1 cellular context compared by ENCODE assay signal in the genomic region with DNA sequence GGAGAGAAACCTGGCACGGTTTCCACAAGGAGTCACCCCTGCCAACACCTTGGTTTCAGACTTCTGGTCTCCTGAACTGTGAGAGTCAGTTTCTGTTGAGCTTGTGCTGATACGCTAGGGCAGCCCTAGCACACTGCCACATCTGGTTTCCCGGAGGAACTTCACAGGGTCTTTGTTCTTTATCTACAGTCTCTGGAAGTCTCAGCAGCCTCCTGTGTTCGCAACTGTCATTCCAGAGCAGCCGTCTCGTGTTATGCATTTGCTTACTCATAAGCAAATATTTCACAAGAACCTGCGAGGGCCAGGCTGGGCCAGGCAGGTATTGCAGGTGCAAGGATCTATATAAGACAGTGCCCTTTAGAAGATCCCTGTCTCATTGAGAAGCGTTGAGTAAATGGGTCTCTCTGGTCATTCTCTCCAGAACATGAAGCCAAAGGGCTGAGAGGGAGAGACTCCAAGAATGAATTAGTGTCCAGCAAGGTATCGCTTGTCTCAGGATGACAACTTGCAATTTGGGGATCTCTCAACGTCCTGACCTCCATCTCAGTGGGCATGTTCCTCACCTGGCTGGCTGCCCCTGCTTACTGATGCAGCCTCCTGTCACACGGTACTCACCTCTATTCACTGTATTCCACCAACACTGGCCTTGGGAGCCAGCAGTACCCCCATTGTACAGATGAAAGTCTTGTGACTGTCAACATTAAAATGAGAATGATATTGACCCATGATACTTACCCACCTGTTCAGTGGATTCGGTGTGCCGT.
A peak's percentile ranks its signal among the peaks of the same experiment; 100 is the strongest.
TF ChIP-seq lines count a peak whose summit lies in the region.

No MANE protein-coding gene starts in this region.

TF ChIP-seq in HepG2, 621 proteins besides CTCF, POLR2A, EP300 and RAD21 (continued from another document and continues in another):
- TF ChIP-seq, protein P1, sequence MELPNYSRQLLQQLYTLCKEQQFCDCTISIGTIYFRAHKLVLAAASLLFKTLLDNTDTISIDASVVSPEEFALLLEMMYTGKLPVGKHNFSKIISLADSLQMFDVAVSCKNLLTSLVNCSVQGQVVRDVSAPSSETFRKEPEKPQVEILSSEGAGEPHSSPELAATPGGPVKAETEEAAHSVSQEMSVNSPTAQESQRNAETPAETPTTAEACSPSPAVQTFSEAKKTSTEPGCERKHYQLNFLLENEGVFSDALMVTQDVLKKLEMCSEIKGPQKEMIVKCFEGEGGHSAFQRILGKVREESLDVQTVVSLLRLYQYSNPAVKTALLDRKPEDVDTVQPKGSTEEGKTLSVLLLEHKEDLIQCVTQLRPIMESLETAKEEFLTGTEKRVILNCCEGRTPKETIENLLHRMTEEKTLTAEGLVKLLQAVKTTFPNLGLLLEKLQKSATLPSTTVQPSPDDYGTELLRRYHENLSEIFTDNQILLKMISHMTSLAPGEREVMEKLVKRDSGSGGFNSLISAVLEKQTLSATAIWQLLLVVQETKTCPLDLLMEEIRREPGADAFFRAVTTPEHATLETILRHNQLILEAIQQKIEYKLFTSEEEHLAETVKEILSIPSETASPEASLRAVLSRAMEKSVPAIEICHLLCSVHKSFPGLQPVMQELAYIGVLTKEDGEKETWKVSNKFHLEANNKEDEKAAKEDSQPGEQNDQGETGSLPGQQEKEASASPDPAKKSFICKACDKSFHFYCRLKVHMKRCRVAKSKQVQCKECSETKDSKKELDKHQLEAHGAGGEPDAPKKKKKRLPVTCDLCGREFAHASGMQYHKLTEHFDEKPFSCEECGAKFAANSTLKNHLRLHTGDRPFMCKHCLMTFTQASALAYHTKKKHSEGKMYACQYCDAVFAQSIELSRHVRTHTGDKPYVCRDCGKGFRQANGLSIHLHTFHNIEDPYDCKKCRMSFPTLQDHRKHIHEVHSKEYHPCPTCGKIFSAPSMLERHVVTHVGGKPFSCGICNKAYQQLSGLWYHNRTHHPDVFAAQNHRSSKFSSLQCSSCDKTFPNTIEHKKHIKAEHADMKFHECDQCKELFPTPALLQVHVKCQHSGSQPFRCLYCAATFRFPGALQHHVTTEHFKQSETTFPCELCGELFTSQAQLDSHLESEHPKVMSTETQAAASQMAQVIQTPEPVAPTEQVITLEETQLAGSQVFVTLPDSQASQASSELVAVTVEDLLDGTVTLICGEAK (IDR thresholded peaks at IDR 0.05), result no peak
- TF ChIP-seq, protein P1 (CRISPR knock-in tag; IDR thresholded peaks at IDR 0.05), result no peak
- TF ChIP-seq SNAI1 (CRISPR knock-in tag; IDR thresholded peaks at IDR 0.05; ENCODE audit: borderline replicate concordance) (0 out of 2 replicates have a peak, but pooled peaks have one; percentile 50), ZNF292 (CRISPR knock-in tag; IDR thresholded peaks at IDR 0.05; ENCODE audit: borderline replicate concordance, low read depth) (peak; percentile 83; the same call in 1 of the 2 replicates), KDM2A (CRISPR knock-in tag; IDR thresholded peaks at IDR 0.05; ENCODE audit: borderline replicate concordance, low read depth) (peak; percentile 59; the same call in 1 of the 2 replicates), MBNL3 (CRISPR knock-in tag; conservative IDR thresholded peaks at IDR 0.05) (no peak), FOXO1 (CRISPR knock-in tag; IDR thresholded peaks at IDR 0.05) (peak; percentile 13; the same call in 1 of the 2 replicates), ZNF317 (CRISPR knock-in tag; IDR thresholded peaks at IDR 0.05) (0 out of 2 replicates have a peak, but pooled peaks have one; percentile 20), ZSCAN29 (CRISPR knock-in tag; conservative IDR thresholded peaks at IDR 0.05) (no peak), GATAD1 (CRISPR knock-in tag; IDR thresholded peaks at IDR 0.05) (no peak), ZSCAN30 (CRISPR knock-in tag; IDR thresholded peaks at IDR 0.05) (no peak), NCOA1 (CRISPR knock-in tag; IDR thresholded peaks at IDR 0.05) (no peak), ZNF337 (CRISPR knock-in tag; IDR thresholded peaks at IDR 0.05; ENCODE audit: borderline replicate concordance, low read depth) (no peak), NFRKB (IDR thresholded peaks at IDR 0.05) (no peak), ZNF30 (CRISPR knock-in tag; IDR thresholded peaks at IDR 0.05) (no peak), EZH2 (conservative IDR thresholded peaks at IDR 0.05; ENCODE audit: low read depth, low read length) (no peak), MTA3 (CRISPR knock-in tag; IDR thresholded peaks at IDR 0.05) (no peak)
- TF ChIP-seq, protein P2, sequence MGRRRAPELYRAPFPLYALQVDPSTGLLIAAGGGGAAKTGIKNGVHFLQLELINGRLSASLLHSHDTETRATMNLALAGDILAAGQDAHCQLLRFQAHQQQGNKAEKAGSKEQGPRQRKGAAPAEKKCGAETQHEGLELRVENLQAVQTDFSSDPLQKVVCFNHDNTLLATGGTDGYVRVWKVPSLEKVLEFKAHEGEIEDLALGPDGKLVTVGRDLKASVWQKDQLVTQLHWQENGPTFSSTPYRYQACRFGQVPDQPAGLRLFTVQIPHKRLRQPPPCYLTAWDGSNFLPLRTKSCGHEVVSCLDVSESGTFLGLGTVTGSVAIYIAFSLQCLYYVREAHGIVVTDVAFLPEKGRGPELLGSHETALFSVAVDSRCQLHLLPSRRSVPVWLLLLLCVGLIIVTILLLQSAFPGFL (CRISPR knock-in tag; IDR thresholded peaks at IDR 0.05), result no peak
- TF ChIP-seq, protein P3, sequence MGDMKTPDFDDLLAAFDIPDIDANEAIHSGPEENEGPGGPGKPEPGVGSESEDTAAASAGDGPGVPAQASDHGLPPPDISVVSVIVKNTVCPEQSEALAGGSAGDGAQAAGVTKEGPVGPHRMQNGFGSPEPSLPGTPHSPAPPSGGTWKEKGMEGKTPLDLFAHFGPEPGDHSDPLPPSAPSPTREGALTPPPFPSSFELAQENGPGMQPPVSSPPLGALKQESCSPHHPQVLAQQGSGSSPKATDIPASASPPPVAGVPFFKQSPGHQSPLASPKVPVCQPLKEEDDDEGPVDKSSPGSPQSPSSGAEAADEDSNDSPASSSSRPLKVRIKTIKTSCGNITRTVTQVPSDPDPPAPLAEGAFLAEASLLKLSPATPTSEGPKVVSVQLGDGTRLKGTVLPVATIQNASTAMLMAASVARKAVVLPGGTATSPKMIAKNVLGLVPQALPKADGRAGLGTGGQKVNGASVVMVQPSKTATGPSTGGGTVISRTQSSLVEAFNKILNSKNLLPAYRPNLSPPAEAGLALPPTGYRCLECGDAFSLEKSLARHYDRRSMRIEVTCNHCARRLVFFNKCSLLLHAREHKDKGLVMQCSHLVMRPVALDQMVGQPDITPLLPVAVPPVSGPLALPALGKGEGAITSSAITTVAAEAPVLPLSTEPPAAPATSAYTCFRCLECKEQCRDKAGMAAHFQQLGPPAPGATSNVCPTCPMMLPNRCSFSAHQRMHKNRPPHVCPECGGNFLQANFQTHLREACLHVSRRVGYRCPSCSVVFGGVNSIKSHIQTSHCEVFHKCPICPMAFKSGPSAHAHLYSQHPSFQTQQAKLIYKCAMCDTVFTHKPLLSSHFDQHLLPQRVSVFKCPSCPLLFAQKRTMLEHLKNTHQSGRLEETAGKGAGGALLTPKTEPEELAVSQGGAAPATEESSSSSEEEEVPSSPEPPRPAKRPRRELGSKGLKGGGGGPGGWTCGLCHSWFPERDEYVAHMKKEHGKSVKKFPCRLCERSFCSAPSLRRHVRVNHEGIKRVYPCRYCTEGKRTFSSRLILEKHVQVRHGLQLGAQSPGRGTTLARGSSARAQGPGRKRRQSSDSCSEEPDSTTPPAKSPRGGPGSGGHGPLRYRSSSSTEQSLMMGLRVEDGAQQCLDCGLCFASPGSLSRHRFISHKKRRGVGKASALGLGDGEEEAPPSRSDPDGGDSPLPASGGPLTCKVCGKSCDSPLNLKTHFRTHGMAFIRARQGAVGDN (CRISPR knock-in tag; IDR thresholded peaks at IDR 0.05), result no peak
- TF ChIP-seq, protein P4, sequence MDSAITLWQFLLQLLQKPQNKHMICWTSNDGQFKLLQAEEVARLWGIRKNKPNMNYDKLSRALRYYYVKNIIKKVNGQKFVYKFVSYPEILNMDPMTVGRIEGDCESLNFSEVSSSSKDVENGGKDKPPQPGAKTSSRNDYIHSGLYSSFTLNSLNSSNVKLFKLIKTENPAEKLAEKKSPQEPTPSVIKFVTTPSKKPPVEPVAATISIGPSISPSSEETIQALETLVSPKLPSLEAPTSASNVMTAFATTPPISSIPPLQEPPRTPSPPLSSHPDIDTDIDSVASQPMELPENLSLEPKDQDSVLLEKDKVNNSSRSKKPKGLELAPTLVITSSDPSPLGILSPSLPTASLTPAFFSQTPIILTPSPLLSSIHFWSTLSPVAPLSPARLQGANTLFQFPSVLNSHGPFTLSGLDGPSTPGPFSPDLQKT (CRISPR knock-in tag; IDR thresholded peaks at IDR 0.05; ENCODE audit: borderline replicate concordance), result no peak
- TF ChIP-seq, protein P5, sequence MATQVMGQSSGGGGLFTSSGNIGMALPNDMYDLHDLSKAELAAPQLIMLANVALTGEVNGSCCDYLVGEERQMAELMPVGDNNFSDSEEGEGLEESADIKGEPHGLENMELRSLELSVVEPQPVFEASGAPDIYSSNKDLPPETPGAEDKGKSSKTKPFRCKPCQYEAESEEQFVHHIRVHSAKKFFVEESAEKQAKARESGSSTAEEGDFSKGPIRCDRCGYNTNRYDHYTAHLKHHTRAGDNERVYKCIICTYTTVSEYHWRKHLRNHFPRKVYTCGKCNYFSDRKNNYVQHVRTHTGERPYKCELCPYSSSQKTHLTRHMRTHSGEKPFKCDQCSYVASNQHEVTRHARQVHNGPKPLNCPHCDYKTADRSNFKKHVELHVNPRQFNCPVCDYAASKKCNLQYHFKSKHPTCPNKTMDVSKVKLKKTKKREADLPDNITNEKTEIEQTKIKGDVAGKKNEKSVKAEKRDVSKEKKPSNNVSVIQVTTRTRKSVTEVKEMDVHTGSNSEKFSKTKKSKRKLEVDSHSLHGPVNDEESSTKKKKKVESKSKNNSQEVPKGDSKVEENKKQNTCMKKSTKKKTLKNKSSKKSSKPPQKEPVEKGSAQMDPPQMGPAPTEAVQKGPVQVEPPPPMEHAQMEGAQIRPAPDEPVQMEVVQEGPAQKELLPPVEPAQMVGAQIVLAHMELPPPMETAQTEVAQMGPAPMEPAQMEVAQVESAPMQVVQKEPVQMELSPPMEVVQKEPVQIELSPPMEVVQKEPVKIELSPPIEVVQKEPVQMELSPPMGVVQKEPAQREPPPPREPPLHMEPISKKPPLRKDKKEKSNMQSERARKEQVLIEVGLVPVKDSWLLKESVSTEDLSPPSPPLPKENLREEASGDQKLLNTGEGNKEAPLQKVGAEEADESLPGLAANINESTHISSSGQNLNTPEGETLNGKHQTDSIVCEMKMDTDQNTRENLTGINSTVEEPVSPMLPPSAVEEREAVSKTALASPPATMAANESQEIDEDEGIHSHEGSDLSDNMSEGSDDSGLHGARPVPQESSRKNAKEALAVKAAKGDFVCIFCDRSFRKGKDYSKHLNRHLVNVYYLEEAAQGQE (IDR thresholded peaks at IDR 0.05; ENCODE audit: borderline replicate concordance in 1 of 2, low read depth in 1 of 2, low read length in 2 of 2), result no peak
- TF ChIP-seq, protein P6, sequence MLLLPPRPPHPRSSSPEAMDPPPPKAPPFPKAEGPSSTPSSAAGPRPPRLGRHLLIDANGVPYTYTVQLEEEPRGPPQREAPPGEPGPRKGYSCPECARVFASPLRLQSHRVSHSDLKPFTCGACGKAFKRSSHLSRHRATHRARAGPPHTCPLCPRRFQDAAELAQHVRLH (CRISPR knock-in tag; IDR thresholded peaks at IDR 0.05; ENCODE audit: borderline replicate concordance, low read depth), result peak; percentile 80
- TF ChIP-seq, protein P7, sequence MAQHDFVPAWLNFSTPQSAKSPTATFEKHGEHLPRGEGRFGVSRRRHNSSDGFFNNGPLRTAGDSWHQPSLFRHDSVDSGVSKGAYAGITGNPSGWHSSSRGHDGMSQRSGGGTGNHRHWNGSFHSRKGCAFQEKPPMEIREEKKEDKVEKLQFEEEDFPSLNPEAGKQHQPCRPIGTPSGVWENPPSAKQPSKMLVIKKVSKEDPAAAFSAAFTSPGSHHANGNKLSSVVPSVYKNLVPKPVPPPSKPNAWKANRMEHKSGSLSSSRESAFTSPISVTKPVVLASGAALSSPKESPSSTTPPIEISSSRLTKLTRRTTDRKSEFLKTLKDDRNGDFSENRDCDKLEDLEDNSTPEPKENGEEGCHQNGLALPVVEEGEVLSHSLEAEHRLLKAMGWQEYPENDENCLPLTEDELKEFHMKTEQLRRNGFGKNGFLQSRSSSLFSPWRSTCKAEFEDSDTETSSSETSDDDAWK (CRISPR knock-in tag; IDR thresholded peaks at IDR 0.05), result no peak
